9 cellular contexts compared by ENCODE assay signal in the genomic region with DNA sequence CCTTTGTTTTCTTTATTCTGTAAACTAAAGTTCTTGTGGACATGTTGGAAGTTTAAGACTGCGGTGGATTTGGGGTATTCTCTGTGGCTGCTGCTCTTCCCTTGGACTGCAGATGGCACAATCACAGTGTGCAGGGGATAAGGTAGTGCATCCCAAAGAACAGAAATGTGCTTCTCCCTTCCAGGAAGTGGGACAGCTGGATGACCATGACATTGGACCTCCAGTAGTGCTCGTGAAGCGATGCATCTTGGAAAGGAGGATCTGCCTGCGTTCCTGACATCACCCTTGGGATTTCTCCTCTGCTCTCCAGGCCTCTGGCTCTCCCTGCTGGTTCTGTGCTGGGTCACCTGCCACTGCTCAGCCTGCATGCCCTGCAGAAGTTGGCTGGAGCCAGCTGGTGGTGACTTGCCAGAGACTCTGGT.
A peak's percentile ranks its signal among the peaks of the same experiment; 100 is the strongest.
DNase-seq lines count a peak whose midpoint lies in the region; ATAC-seq, FAIRE-seq and TF ChIP-seq lines count a peak whose summit lies in the region.
"Had no signal": no experiment of that assay in that cellular context is flagged by ENCODE, and none has a peak within 500 bp of the region (broad histone marks: within the 10 kb centered on the region; RNA-seq: fewer than 3 reads in every experiment).

No MANE protein-coding gene starts in this region.

- no peaks in the 10 kb centered on the region for H3K4me1 ChIP-seq in right lobe of liver

- no peaks in the 10 kb centered on the region for H3K9me3 ChIP-seq in right lobe of liver

- no peaks in the 10 kb centered on the region for H3K36me3 Mint-ChIP-seq in MCF 10A (ENCODE audit: insufficient read depth, unreplicated experiment)
- no peaks in the 10 kb centered on the region for H3K36me3 Mint-ChIP-seq in CD14-positive monocyte
- H3K36me3 Mint-ChIP-seq in activated CD4-positive, alpha-beta memory T cell treated with anti-CD3 and anti-CD28 coated beads for 36 hours: no peaks in the 10 kb centered on the region

- no peaks in the 10 kb centered on the region for H3K36me3 ChIP-seq in right lobe of liver

- H3K27ac Mint-ChIP-seq in MCF 10A (ENCODE audit: low read depth, unreplicated experiment) (no peak overlapping the region), CD14-positive monocyte (no peak overlapping the region)
- H3K27ac Mint-ChIP-seq in activated CD4-positive, alpha-beta memory T cell treated with anti-CD3 and anti-CD28 coated beads for 36 hours: no peak overlapping the region

- H3K4me3 Mint-ChIP-seq in MCF 10A (ENCODE audit: unreplicated experiment) (no peak overlapping the region), CD14-positive monocyte (no peak overlapping the region)
- H3K4me3 Mint-ChIP-seq in activated CD4-positive, alpha-beta memory T cell treated with anti-CD3 and anti-CD28 coated beads for 36 hours: no peak overlapping the region

- TF ChIP-seq CTCF in MCF 10A (IDR thresholded peaks at IDR 0.05; ENCODE audit: unreplicated experiment): peak; percentile 30
- peak in 2 of 4 donors; percentile 17 to 19 for TF ChIP-seq CTCF in right lobe of liver (IDR thresholded peaks at IDR 0.05)
- no peak for TF ChIP-seq CTCF in CD14-positive monocyte (IDR thresholded peaks at IDR 0.05)

- no TSS peak for BruUV-seq in MCF 10A (replicated peaks; lab: Mats Ljungman, UMichigan)

- no peak overlapping the region for H3K27ac ChIP-seq in right lobe of liver

- POLR2A ChIA-PET in MCF 10A (lab: Yijun Ruan, JAX): interaction anchor here (1.1 kb wide), 1 partner anchor 1836 kb away, joined by 7 read pairs; no protein-coding TSS in a partner anchor
- POLR2A ChIA-PET in activated CD4-positive, alpha-beta memory T cell treated with anti-CD3 and anti-CD28 coated beads for 36 hours (lab: Charles Lee): interaction anchor here (0.6 kb wide), 2 partner anchors 29 to 40 kb away, joined by 3 to 5 read pairs; no protein-coding TSS in a partner anchor

- no peak for FAIRE-seq in GM12891 (lab: Jason Lieb, UNC)
- FAIRE-seq: kidney had no signal

- H3K9me3 Mint-ChIP-seq in MCF 10A (ENCODE audit: unreplicated experiment) (no peaks in the 10 kb centered on the region), CD14-positive monocyte (no peaks in the 10 kb centered on the region)
- no peaks in the 10 kb centered on the region for H3K9me3 Mint-ChIP-seq in activated CD4-positive, alpha-beta memory T cell treated with anti-CD3 and anti-CD28 coated beads for 36 hours

- H3K27me3 Mint-ChIP-seq in MCF 10A (ENCODE audit: insufficient read depth, unreplicated experiment) (no peaks in the 10 kb centered on the region), CD14-positive monocyte (ENCODE audit: low read depth in 3 of 3) (peaks cover 0 to 14% (median 9%) of the 10 kb centered on the region in 3 donors)
- peaks cover 9% of the 10 kb centered on the region for H3K27me3 Mint-ChIP-seq in activated CD4-positive, alpha-beta memory T cell treated with anti-CD3 and anti-CD28 coated beads for 36 hours

- ATAC-seq in right lobe of liver: peak; percentile 22 to 55 (median 43)
- ATAC-seq in GM18909 (IDR thresholded peaks at IDR 0.05; ENCODE audit: poor library complexity, unreplicated experiment): no peak

- DNase-seq in DMS 273 (lab: John Stamatoyannopoulos, UW; ENCODE audit: unreplicated experiment): peak; percentile 69
- DNase-seq in NCI-H1694 (lab: John Stamatoyannopoulos, UW): peak; percentile 17
- no peak for DNase-seq in MCF 10A (ENCODE audit: unreplicated experiment)
- no peak for DNase-seq in right lobe of liver
- DNase-seq in CD14-positive monocyte (ENCODE audit: low spot score): no peak
- no peak for DNase-seq in GM12891 (ENCODE audit: insufficient read length, low spot score)
- DNase-seq in activated CD4-positive, alpha-beta memory T cell treated with anti-CD3 and anti-CD28 coated beads for 36 hours: no peak
- DNase-seq: kidney had no signal

- no peak for TF ChIP-seq POLR2A in right lobe of liver (IDR thresholded peaks at IDR 0.05)
- no peak for TF ChIP-seq POLR2A in GM12891 (IDR thresholded peaks at IDR 0.05; ENCODE audit: low read depth, low read length)

- CTCF ChIA-PET in MCF 10A (lab: Yijun Ruan, JAX): interaction anchor here (0.6 to 3.8 kb wide), 16 partner anchors 8 to 1843 kb away, joined by 3 to 45 read pairs (median 3); no protein-coding TSS in a partner anchor
- CTCF ChIA-PET in activated CD4-positive, alpha-beta memory T cell treated with anti-CD3 and anti-CD28 coated beads for 36 hours (lab: Charles Lee): no interaction called here

- intact Hi-C loops in MCF 10A (cut with micrococcal nuclease): loop anchor here (5.0 kb wide), 1 partner anchor 265 kb away; no protein-coding TSS in a partner anchor
- intact Hi-C loops in right lobe of liver (cut with DNase I): no loop called here
- intact Hi-C loops in CD14-positive monocyte (cut with micrococcal nuclease): loop anchor here in 1 of 2 donors (5.0 kb wide), 1 partner anchor 1835 kb away; a partner anchor contains a TSS
- intact Hi-C loops in activated CD4-positive, alpha-beta memory T cell treated with anti-CD3 and anti-CD28 coated beads for 36 hours (cut with micrococcal nuclease): loop anchor here (5.0 kb wide), 1 partner anchor 1835 kb away; a partner anchor contains a TSS

- H3K4me1 Mint-ChIP-seq in MCF 10A (ENCODE audit: insufficient read depth, unreplicated experiment) (peaks cover 15% of the 10 kb centered on the region), CD14-positive monocyte (no peaks in the 10 kb centered on the region)
- no peaks in the 10 kb centered on the region for H3K4me1 Mint-ChIP-seq in activated CD4-positive, alpha-beta memory T cell treated with anti-CD3 and anti-CD28 coated beads for 36 hours (ENCODE audit: low read depth)

- H3K4me3 ChIP-seq in right lobe of liver: no peak overlapping the region

- 51% methylated on average over 4 of the region's 4 CpGs for WGBS in right lobe of liver (ENCODE audit: insufficient coverage, low coverage, low lambda C conversion rate, missing lambda C conversion rate)

- no peaks in the 10 kb centered on the region for H3K27me3 ChIP-seq in right lobe of liver

TF ChIP-seq in GM12891, 5 proteins besides CTCF, POLR2A, EP300 and RAD21:
- TF ChIP-seq SPI1 (IDR thresholded peaks at IDR 0.05; ENCODE audit: low read depth, low read length) (no peak), TAF1 (IDR thresholded peaks at IDR 0.05; ENCODE audit: low read depth, low read length) (no peak), POU2F2 (IDR thresholded peaks at IDR 0.05; ENCODE audit: low read depth, low read length) (no peak), POLR2AphosphoS5 (IDR thresholded peaks at IDR 0.05; ENCODE audit: low read depth, low read length) (no peak), PAX5 (IDR thresholded peaks at IDR 0.05; ENCODE audit: insufficient read depth, low read length, severe bottlenecking) (no peak)

Comparison
In these comparisons a context has a peak if more than half of its experiments do, and no peak if none do; other contexts are left out.
1. DNase-seq: peak in DMS 273 (single experiment) and NCI-H1694 (single experiment); none in MCF 10A (single experiment), right lobe of liver (0 of 3), CD14-positive monocyte (single experiment), GM12891 (single experiment) and activated CD4-positive, alpha-beta memory T cell treated with anti-CD3 and anti-CD28 coated beads for 36 hours (single experiment).
2. intact Hi-C loops: an anchor here in MCF 10A (5.0 kb wide) and activated CD4-positive, alpha-beta memory T cell treated with anti-CD3 and anti-CD28 coated beads for 36 hours (5.0 kb wide); none called in right lobe of liver.